Comparison of ENCODE assay signal across 1 cellular context in the genomic region with DNA sequence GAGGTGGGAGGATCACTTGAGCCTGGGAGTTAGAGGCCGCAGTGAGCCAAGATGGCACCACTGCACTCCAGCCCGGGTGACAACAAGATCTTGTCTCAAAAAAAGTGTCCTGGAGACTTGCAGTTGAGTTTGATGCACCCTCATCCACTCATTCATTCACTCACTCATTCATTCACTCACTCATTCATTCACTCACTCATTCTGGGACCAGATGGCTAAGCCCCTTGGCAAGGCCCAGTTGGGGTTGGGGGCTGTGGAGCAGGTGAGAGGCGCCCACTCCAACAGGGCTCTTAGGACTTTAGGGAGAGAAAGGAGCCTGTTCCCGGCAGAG.
TF ChIP-seq lines count a peak whose summit lies in the region.

No MANE protein-coding gene starts in this region.

TF ChIP-seq in WTC11, 78 proteins besides CTCF, POLR2A, EP300 and RAD21 (continued from another document):
- TF ChIP-seq ZNF232 (CRISPR knock-in tag; IDR thresholded peaks at IDR 0.05) = no peak
- no peak for TF ChIP-seq IRF2 (CRISPR knock-in tag; IDR thresholded peaks at IDR 0.05; ENCODE audit: borderline replicate concordance, low read depth)
- no peak for TF ChIP-seq NR1H2 (CRISPR knock-in tag; IDR thresholded peaks at IDR 0.05)
- no peak for TF ChIP-seq SP1 (CRISPR knock-in tag; conservative IDR thresholded peaks at IDR 0.05)
- no peak for TF ChIP-seq ZNF121 (CRISPR knock-in tag; IDR thresholded peaks at IDR 0.05)
- TF ChIP-seq ETV6 (CRISPR knock-in tag; IDR thresholded peaks at IDR 0.05) = no peak
- no peak for TF ChIP-seq ESRRA (CRISPR knock-in tag; IDR thresholded peaks at IDR 0.05; ENCODE audit: borderline replicate concordance)
